9 cellular contexts compared by ENCODE assay signal in the genomic region with DNA sequence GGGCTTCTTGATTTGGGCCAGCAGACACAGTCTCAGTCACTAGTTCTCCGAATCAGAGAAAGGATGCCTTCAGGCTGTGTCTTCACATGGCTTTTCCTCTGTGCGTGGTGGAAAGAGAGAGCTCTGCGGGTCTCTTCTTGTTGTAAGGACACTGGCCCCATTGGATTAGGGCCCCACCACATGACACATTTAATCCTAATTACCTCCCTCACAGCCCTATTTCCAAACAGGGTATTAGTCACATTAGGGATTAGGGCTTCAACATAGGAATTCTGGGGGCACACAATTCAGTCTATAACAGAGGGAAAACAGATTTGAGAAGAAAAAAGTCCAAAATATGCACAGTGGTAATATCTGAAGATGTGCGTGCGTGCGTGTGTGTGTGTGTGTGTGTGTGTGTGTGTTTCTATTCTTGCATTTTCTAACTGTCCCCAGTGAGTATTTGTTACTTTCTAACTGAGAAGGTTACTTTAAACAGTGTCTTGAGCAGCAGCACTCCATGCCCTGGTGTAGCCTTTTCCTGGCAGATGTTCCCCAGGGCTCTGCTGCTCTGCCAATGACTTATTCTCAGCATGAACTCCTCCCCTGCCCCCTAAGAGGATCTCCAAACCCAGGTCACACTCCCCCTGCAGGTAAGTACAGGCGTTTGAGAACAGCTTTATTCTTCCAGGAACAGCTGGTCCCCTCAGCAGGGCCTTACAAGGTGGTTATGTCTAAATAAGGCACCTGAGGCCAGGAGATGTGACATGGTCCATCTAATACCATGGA.
A peak's percentile ranks its signal among the peaks of the same experiment; 100 is the strongest.
DNase-seq lines count a peak whose midpoint lies in the region; ATAC-seq, FAIRE-seq and TF ChIP-seq lines count a peak whose summit lies in the region.
"Had no signal": no experiment of that assay in that cellular context is flagged by ENCODE, and none has a peak within 500 bp of the region (broad histone marks: within the 10 kb centered on the region; RNA-seq: fewer than 3 reads in every experiment).

No MANE protein-coding gene starts in this region.

- peaks cover 67 to 82% (median 79%) of the 10 kb centered on the region in 3 donors for H3K4me1 Mint-ChIP-seq in T-cell
- peaks cover 20% of the 10 kb centered on the region for H3K4me1 Mint-ChIP-seq in neural crest cell

- H3K27me3 Mint-ChIP-seq in T-cell = no peaks in the 10 kb centered on the region
- no peaks in the 10 kb centered on the region for H3K27me3 Mint-ChIP-seq in neural crest cell (ENCODE audit: low read depth)

- CTCF ChIA-PET in T-cell (lab: Charles Lee) = interaction anchor here (0.6 to 2.4 kb wide), 12 partner anchors 11 to 496 kb away, joined by 3 to 15 read pairs (median 4); partner anchors contain the start of gene DNAJB11 (in 1 of the 2)

- H3K36me3 Mint-ChIP-seq in T-cell (peaks cover 47% of the 10 kb centered on the region), neural crest cell (ENCODE audit: low read depth) (peaks cover 28% of the 10 kb centered on the region)

- in situ Hi-C loops in GM13977 (cut with MboI; ENCODE audit: low pct_unique_long_range_greater_than_20kb, low sequenced_read_pairs, unreplicated experiment) = no loop called here

- H3K4me3 Mint-ChIP-seq in T-cell (peak overlapping the region in 1 of 3 donors; percentile 31), neural crest cell (no peak overlapping the region)

- no peaks in the 10 kb centered on the region for H3K9me3 ChIP-seq in tibial artery
- H3K9me3 ChIP-seq: neutrophil had no signal

- H3K27ac Mint-ChIP-seq in T-cell = peak overlapping the region; percentile 63 to 87
- peak overlapping the region; percentile 29 for H3K27ac Mint-ChIP-seq in neural crest cell (ENCODE audit: unreplicated experiment)

- peak; percentile 15 for DNase-seq in AG08395 (ENCODE audit: low spot score)
- peak; percentile 55 for DNase-seq in GM13977 (ENCODE audit: low spot score)
- peak in 33 of 34 experiments; percentile 15 to 70 (median 50) for DNase-seq in T-cell
- peak; percentile 64 for DNase-seq in dermis blood vessel endothelial cell
- no peak for DNase-seq in neural crest cell (ENCODE audit: low read depth, low spot score)
- no peak for DNase-seq in tibial artery
- no peak for DNase-seq in frontal cortex (ENCODE audit: low spot score in 2 of 2)

- H3K9me3 Mint-ChIP-seq in T-cell (peaks cover 0 to 4% (median 0%) of the 10 kb centered on the region in 3 donors), neural crest cell (no peaks in the 10 kb centered on the region)

- no peak overlapping the region for H3K27ac ChIP-seq in tibial artery
- H3K27ac ChIP-seq: neutrophil had no signal

- peaks cover 0 to 16% (median 7%) of the 10 kb centered on the region in 4 donors for H3K4me1 ChIP-seq in tibial artery

- no peaks in the 10 kb centered on the region for H3K27me3 ChIP-seq in tibial artery
- H3K27me3 ChIP-seq: neutrophil had no signal

- H3K36me3 ChIP-seq in tibial artery = peaks cover 4 to 12% (median 7%) of the 10 kb centered on the region in 3 donors

- H3K4me3 ChIP-seq in tibial artery = no peak overlapping the region

- TF ChIP-seq CTCF in GM13977 (IDR thresholded peaks at IDR 0.05; ENCODE audit: extremely low read depth, insufficient read depth, missing control alignments) (peak; percentile 60), neural crest cell (conservative IDR thresholded peaks at IDR 0.05) (peak; percentile 39), tibial artery (IDR thresholded peaks at IDR 0.05) (no peak)

- intact Hi-C loops in tibial artery (cut with DNase I; ENCODE audit: low total_unique reads) = no loop called here

- ATAC-seq in HG03354 (IDR thresholded peaks at IDR 0.05; ENCODE audit: poor library complexity, severe bottlenecking, unreplicated experiment) (peak; percentile 44), T-cell (replicated peaks in 1 of 4) (peak; percentile 66 to 79 (median 68))

- FAIRE-seq in frontal cortex (lab: Jason Lieb, UNC) = no peak

- POLR2A ChIA-PET in T-cell (lab: Charles Lee) = interaction anchor here (0.5 to 1.6 kb wide), 5 partner anchors 29 to 106 kb away, joined by 3 to 8 read pairs (median 5); no protein-coding TSS in a partner anchor

Comparison
In these comparisons a context has a peak if more than half of its experiments do, and no peak if none do; other contexts are left out.
1. DNase-seq: peak in AG08395 (single experiment), GM13977 (single experiment), T-cell (33 of 34) and dermis blood vessel endothelial cell (single experiment); none in neural crest cell (single experiment), tibial artery (0 of 2) and frontal cortex (0 of 2).
2. CTCF ChIP-seq: peak in GM13977 (single experiment) and neural crest cell (single experiment); none in tibial artery (0 of 2).